In the genomic region with DNA sequence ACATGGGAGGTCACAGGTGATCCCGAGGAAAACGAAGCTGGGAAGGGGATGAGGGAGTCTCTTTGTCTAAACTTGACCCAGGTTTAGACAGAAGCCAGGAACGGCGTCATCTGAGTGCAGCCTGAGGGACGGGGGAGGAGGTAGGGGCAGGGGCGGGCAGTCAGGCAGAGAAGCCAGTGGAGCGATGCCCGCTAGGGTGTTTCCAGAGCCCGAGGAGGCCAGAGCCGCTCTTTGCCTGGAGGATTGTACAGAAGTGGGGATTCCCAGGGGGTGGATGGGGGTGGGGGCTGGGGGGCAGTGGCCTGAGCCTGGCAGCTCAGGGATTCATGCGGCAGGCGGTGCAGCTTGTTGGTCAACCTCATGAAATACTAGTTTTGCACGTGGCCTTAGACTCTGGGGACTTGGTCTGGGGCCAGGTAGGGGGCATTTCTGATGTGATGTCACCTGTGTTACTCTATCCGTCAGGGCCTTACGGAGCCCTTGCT, we compare ENCODE assay signal across 9 cellular contexts. TPM values are rescaled to one million over a fixed set of nuclear protein-coding genes. Genes with fewer than 3 reads are reported as not detected.
DNase-seq lines count a peak whose midpoint lies in the region; ATAC-seq and FAIRE-seq lines count a peak whose summit lies in the region.
"Had no signal": no experiment of that assay in that cellular context is flagged by ENCODE, and none has a peak within 500 bp of the region (broad histone marks: within the 10 kb centered on the region; RNA-seq: fewer than 3 reads in every experiment).

No MANE protein-coding gene starts in this region.

- no peaks in the 10 kb centered on the region for H3K9me3 Mint-ChIP-seq in activated naive CD8-positive, alpha-beta T cell treated with anti-CD3 and anti-CD28 coated beads, Interleukin-2, amount 50 U/mL, for 24 hours
- no peaks in the 10 kb centered on the region for H3K9me3 Mint-ChIP-seq in activated CD4-positive, alpha-beta memory T cell treated with anti-CD3 and anti-CD28 coated beads, Interleukin-2, amount 10 ng/mL, durations not matched to agents 7 days and 5 days

- POLR2A ChIA-PET in activated CD4-positive, alpha-beta memory T cell treated with anti-CD3 and anti-CD28 coated beads, Interleukin-2, amount 10 ng/mL, durations not matched to agents 7 days and 5 days (lab: Charles Lee) = interaction anchor here (1.5 to 1.7 kb wide), 2 partner anchors 12 to 59 kb away, joined by 6 to 7 read pairs; partner anchors contain the start of gene VPS26C

- no peak overlapping the region for H3K4me3 Mint-ChIP-seq in activated naive CD8-positive, alpha-beta T cell treated with anti-CD3 and anti-CD28 coated beads, Interleukin-2, amount 50 U/mL, for 24 hours
- H3K4me3 Mint-ChIP-seq in activated CD4-positive, alpha-beta memory T cell treated with anti-CD3 and anti-CD28 coated beads, Interleukin-2, amount 10 ng/mL, durations not matched to agents 7 days and 5 days = no peak overlapping the region

- CTCF ChIA-PET in activated CD4-positive, alpha-beta memory T cell treated with anti-CD3 and anti-CD28 coated beads, Interleukin-2, amount 10 ng/mL, durations not matched to agents 7 days and 5 days (lab: Charles Lee) = interaction anchor here (0.8 to 1.2 kb wide), 2 partner anchors 12 to 254 kb away, joined by 3 to 4 read pairs; no protein-coding TSS in a partner anchor

- peak; percentile 53 for ATAC-seq in GM18868 (IDR thresholded peaks at IDR 0.05; ENCODE audit: unreplicated experiment)
- ATAC-seq in HG02759 (IDR thresholded peaks at IDR 0.05; ENCODE audit: unreplicated experiment) = peak; percentile 53
- no peak for ATAC-seq in activated naive CD8-positive, alpha-beta T cell treated with anti-CD3 and anti-CD28 coated beads, Interleukin-2, amount 50 U/mL, for 24 hours
- no peak for ATAC-seq in GM19328 (IDR thresholded peaks at IDR 0.05; ENCODE audit: unreplicated experiment)

- H3K27me3 Mint-ChIP-seq in activated naive CD8-positive, alpha-beta T cell treated with anti-CD3 and anti-CD28 coated beads, Interleukin-2, amount 50 U/mL, for 24 hours = no peaks in the 10 kb centered on the region
- H3K27me3 Mint-ChIP-seq in activated CD4-positive, alpha-beta memory T cell treated with anti-CD3 and anti-CD28 coated beads, Interleukin-2, amount 10 ng/mL, durations not matched to agents 7 days and 5 days = peaks cover 5% of the 10 kb centered on the region

- peak overlapping the region; percentile 87 for H3K27ac Mint-ChIP-seq in activated naive CD8-positive, alpha-beta T cell treated with anti-CD3 and anti-CD28 coated beads, Interleukin-2, amount 50 U/mL, for 24 hours
- no peak overlapping the region for H3K27ac Mint-ChIP-seq in activated CD4-positive, alpha-beta memory T cell treated with anti-CD3 and anti-CD28 coated beads, Interleukin-2, amount 10 ng/mL, durations not matched to agents 7 days and 5 days

- DNase-seq in activated naive CD8-positive, alpha-beta T cell treated with anti-CD3 and anti-CD28 coated beads, Interleukin-2, amount 50 U/mL, for 24 hours = no peak
- peak; percentile 74 for DNase-seq in renal cortical epithelial cell (ENCODE audit: low read depth)
- no peak for DNase-seq in activated CD4-positive, alpha-beta memory T cell treated with anti-CD3 and anti-CD28 coated beads, Interleukin-2, amount 10 ng/mL, durations not matched to agents 7 days and 5 days
- DNase-seq in NCI-H1105 treated with DMSO at 0.1 percent for 48 hours (lab: John Stamatoyannopoulos, UW) = no peak
- no peak for DNase-seq in frontal cortex (ENCODE audit: low spot score in 2 of 2)
- DNase-seq: IMR-90 had no signal

- peaks cover 22% of the 10 kb centered on the region for H3K4me1 Mint-ChIP-seq in activated naive CD8-positive, alpha-beta T cell treated with anti-CD3 and anti-CD28 coated beads, Interleukin-2, amount 50 U/mL, for 24 hours
- H3K4me1 Mint-ChIP-seq in activated CD4-positive, alpha-beta memory T cell treated with anti-CD3 and anti-CD28 coated beads, Interleukin-2, amount 10 ng/mL, durations not matched to agents 7 days and 5 days = peaks cover 17% of the 10 kb centered on the region

- no peak for FAIRE-seq in frontal cortex (lab: Jason Lieb, UNC)

- H3K36me3 Mint-ChIP-seq in activated naive CD8-positive, alpha-beta T cell treated with anti-CD3 and anti-CD28 coated beads, Interleukin-2, amount 50 U/mL, for 24 hours (ENCODE audit: low read depth) = peaks cover 7% of the 10 kb centered on the region
- no peaks in the 10 kb centered on the region for H3K36me3 Mint-ChIP-seq in activated CD4-positive, alpha-beta memory T cell treated with anti-CD3 and anti-CD28 coated beads, Interleukin-2, amount 10 ng/mL, durations not matched to agents 7 days and 5 days (ENCODE audit: low read depth)

RNA-seq across cellular contexts. Expression of gene VPS26C, which starts 58.4 kb away (rescaled TPM):
- 53.7 and 108 TPM in 2 replicates for total RNA-seq in renal cortical epithelial cell
- 10 to 100 TPM; 70.7 to 73.1 TPM for total RNA-seq in activated CD4-positive, alpha-beta memory T cell treated with anti-CD3 and anti-CD28 coated beads, Interleukin-2, amount 10 ng/mL, durations not matched to agents 7 days and 5 days
- 37.5 TPM for total RNA-seq in frontal cortex

Comparison
In these comparisons a context has a peak if more than half of its experiments do, and no peak if none do; other contexts are left out.
1. ATAC-seq: peak in GM18868 (single experiment) and HG02759 (single experiment); none in activated naive CD8-positive, alpha-beta T cell treated with anti-CD3 and anti-CD28 coated beads, Interleukin-2, amount 50 U/mL, for 24 hours (single experiment) and GM19328 (single experiment).